24 cellular contexts compared by ENCODE assay signal in genomic region chr2:235018838-235019237, GRCh38.
DNase-seq lines count a peak whose midpoint lies in the region; ATAC-seq and TF ChIP-seq lines count a peak whose summit lies in the region.
"Had no signal": no experiment of that assay in that cellular context is flagged by ENCODE, and none has a peak within 500 bp of the region (broad histone marks: within the 10 kb centered on the region; RNA-seq: fewer than 3 reads in every experiment).

No MANE protein-coding gene starts in this region.

- H3K18ac ChIP-seq in IMR-90 (ENCODE audit: low read depth, low read length) (no peak overlapping the region), trophoblast cell (ENCODE audit: low read length) (peak overlapping the region; percentile 66)

- TF ChIP-seq CTCF in IMR-90 (conservative IDR thresholded peaks at IDR 0.05; ENCODE audit: low read depth, low read length): no peak
- TF ChIP-seq CTCF in endothelial cell (IDR thresholded peaks at IDR 0.05; ENCODE audit: unreplicated experiment): no peak

- peak overlapping the region; percentile 13; the same call in 1 of the 2 replicates for H4K91ac ChIP-seq in IMR-90 (ENCODE audit: insufficient read depth, low read depth, low read length)
- H4K91ac ChIP-seq in trophoblast cell (ENCODE audit: low read depth, low read length): no peak overlapping the region

- dilution Hi-C loops in IMR-90 (cut with HindIII; ENCODE audit: low sequenced_read_pairs, unreplicated experiment): no loop called here

- ATAC-seq in Right ventricle myocardium superior (ENCODE audit: poor library complexity) (no peak), left ventricle myocardium superior (no peak), IMR-90 (ENCODE audit: low read depth) (no peak), GM19395 (IDR thresholded peaks at IDR 0.05; ENCODE audit: unreplicated experiment) (no peak)
- ATAC-seq: K562, Right ventricle myocardium inferior had no signal

- H3K27me3 ChIP-seq in IMR-90 (ENCODE audit: control insufficient read depth, insufficient read depth, low read length): no peaks in the 10 kb centered on the region
- H3K27me3 ChIP-seq in trophoblast cell (ENCODE audit: insufficient read depth, low read length): no peaks in the 10 kb centered on the region
- H3K27me3 ChIP-seq: BLaER1, SJSA1 had no signal

- no peak for TF ChIP-seq RAD21 in IMR-90 (IDR thresholded peaks at IDR 0.05; ENCODE audit: low read length)

- H3K14ac ChIP-seq in IMR-90 (replicated peaks; ENCODE audit: low read depth, low read length) (0 out of 2 replicates have a peak overlapping the region, but pooled peaks have one; percentile 32), trophoblast cell (ENCODE audit: low read length) (no peak overlapping the region)

- H4K5ac ChIP-seq in IMR-90 (ENCODE audit: low read depth, low read length): peak overlapping the region; percentile 39; the same call in 1 of the 2 replicates

- peaks cover 24% of the 10 kb centered on the region for H3K4me1 ChIP-seq in IMR-90 (ENCODE audit: control insufficient read depth, insufficient read depth, low read length)
- H3K4me1 ChIP-seq in trophoblast cell (ENCODE audit: control insufficient read depth in 1 of 2, insufficient read depth in 2 of 2, low read length in 2 of 2): no peaks in the 10 kb centered on the region

- DNase-seq in Right ventricle myocardium superior: peak; percentile 20
- DNase-seq in left ventricle myocardium superior: no peak
- DNase-seq in IMR-90: no peak
- DNase-seq in endothelial cell (ENCODE audit: low spot score): no peak
- DNase-seq in trophoblast cell: no peak
- DNase-seq in glomerular visceral epithelial cell (ENCODE audit: extremely low spot score): no peak
- no peak for DNase-seq in HK-2 (ENCODE audit: unreplicated experiment)
- DNase-seq: 8988T; CD4-positive, CD25-positive, alpha-beta regulatory T cell; DMS153; DND-41; GM23248; HCEC 1CT; Kasumi-1; NCI-H1105 treated with DMSO at 0.1 percent for 48 hours; NCI-H2029; NCI-H446; NCI-H524 treated with DMSO at 0.1 percent for 48 hours; NCI-H774 had no signal

- H2BK120ac ChIP-seq in IMR-90 (ENCODE audit: low read depth, low read length) (no peak overlapping the region), trophoblast cell (ENCODE audit: insufficient read depth, low read length, poor library complexity) (no peak overlapping the region)

- intact Hi-C loops in Right ventricle myocardium superior (cut with DNase I) (no loop called here), left ventricle myocardium superior (cut with micrococcal nuclease) (no loop called here), IMR-90 (cut with micrococcal nuclease) (no loop called here)

- H3K4me3 Mint-ChIP-seq in endothelial cell (ENCODE audit: unreplicated experiment): no peak overlapping the region
- H3K4me3 Mint-ChIP-seq: CD4-positive, CD25-positive, alpha-beta regulatory T cell had no signal

- no TSS peak for BruUV-seq in IMR-90 (replicated peaks; lab: Mats Ljungman, UMichigan)

- no peak overlapping the region for H2AK9ac ChIP-seq in IMR-90 (replicated peaks; ENCODE audit: low read depth, low read length, poor library complexity)

- H3K79me2 ChIP-seq in trophoblast cell (ENCODE audit: control insufficient read depth, insufficient read depth, low read length, poor library complexity): peaks cover 6% of the 10 kb centered on the region

- in situ Hi-C loops in IMR-90 (cut with MboI; ENCODE audit: low sequenced_read_pairs): no loop called here

- H3K36me3 ChIP-seq in IMR-90 (ENCODE audit: control insufficient read depth, insufficient read depth, low read length) (peaks cover 20% of the 10 kb centered on the region), trophoblast cell (ENCODE audit: control insufficient read depth in 1 of 2, insufficient read depth in 2 of 2, low read length in 2 of 2) (peaks cover 2 to 5% of the 10 kb centered on the region in 2 experiments)
- H3K36me3 ChIP-seq: BLaER1 had no signal

- H3K9me3 ChIP-seq in IMR-90 (ENCODE audit: control insufficient read depth, insufficient read depth, low read length) (peaks cover 4% of the 10 kb centered on the region; the same call in 1 of the 2 replicates), trophoblast cell (ENCODE audit: insufficient read depth, low read depth, low read length) (peaks cover 4% of the 10 kb centered on the region)

- H3K79me1 ChIP-seq in IMR-90 (ENCODE audit: low read depth in 1 of 2, low read length in 2 of 2) (peaks cover 24 to 75% of the 10 kb centered on the region in 2 experiments), trophoblast cell (ENCODE audit: low read length) (no peaks in the 10 kb centered on the region)

- H3K27me3 Mint-ChIP-seq in endothelial cell (ENCODE audit: unreplicated experiment): peaks cover 6% of the 10 kb centered on the region
- H3K27me3 Mint-ChIP-seq: CD4-positive, CD25-positive, alpha-beta regulatory T cell had no signal

- no peak overlapping the region for H4K12ac ChIP-seq in trophoblast cell (ENCODE audit: low read depth, low read length)

- H2BK5ac ChIP-seq in IMR-90 (ENCODE audit: low read depth, low read length, poor library complexity, severe bottlenecking) (peak overlapping the region; percentile 43), trophoblast cell (ENCODE audit: low read depth, low read length, poor library complexity) (no peak overlapping the region)

- peak overlapping the region; percentile 14 for H3K27ac Mint-ChIP-seq in endothelial cell (ENCODE audit: unreplicated experiment)
- H3K27ac Mint-ChIP-seq: CD4-positive, CD25-positive, alpha-beta regulatory T cell had no signal

- H2AFZ ChIP-seq in IMR-90 (replicated peaks; ENCODE audit: low read length, poor library complexity): no peak overlapping the region
- no peak overlapping the region for H2AFZ ChIP-seq in trophoblast cell (ENCODE audit: insufficient read depth, low read length, poor library complexity)
- H2AFZ ChIP-seq: GM23248 had no signal

- no peak overlapping the region for H2BK15ac ChIP-seq in IMR-90 (ENCODE audit: low read depth, low read length)

- POLR2A ChIA-PET in IMR-90 (lab: Charles Lee; ENCODE audit: unreplicated experiment): no interaction called here

- H3K4me1 Mint-ChIP-seq in endothelial cell (ENCODE audit: unreplicated experiment): no peaks in the 10 kb centered on the region
- H3K4me1 Mint-ChIP-seq: CD4-positive, CD25-positive, alpha-beta regulatory T cell had no signal

- H2BK12ac ChIP-seq in trophoblast cell (ENCODE audit: low read length): no peak overlapping the region

- H3K4me2 ChIP-seq in IMR-90 (ENCODE audit: low read depth, low read length): no peak overlapping the region
- H3K4me2 ChIP-seq in trophoblast cell (ENCODE audit: low read length): no peak overlapping the region
- H3K4me2 ChIP-seq: BLaER1 had no signal

- H3K4ac ChIP-seq in IMR-90 (ENCODE audit: low read depth, low read length): peak overlapping the region; percentile 16; the same call in 1 of the 2 replicates
- H3K4ac ChIP-seq in trophoblast cell (ENCODE audit: low read depth, low read length): no peak overlapping the region

- no peaks in the 10 kb centered on the region for H3K9me3 Mint-ChIP-seq in endothelial cell (ENCODE audit: unreplicated experiment)

- H2AK5ac ChIP-seq in IMR-90 (ENCODE audit: low read depth, low read length): peak overlapping the region; percentile 57; the same call in 1 of the 2 replicates
- H2AK5ac ChIP-seq in trophoblast cell (ENCODE audit: low read length): no peak overlapping the region

- H4K20me1 ChIP-seq in IMR-90 (ENCODE audit: insufficient read depth, low read length): peaks cover 81% of the 10 kb centered on the region
- H4K20me1 ChIP-seq: BLaER1 had no signal

- 95% methylated on average over 5 of the region's 6 CpGs; no CpG with 5 or more reads in 1 of the 2 experiments for WGBS in IMR-90 (ENCODE audit: extremely low coverage in 2 of 2, insufficient read length in 1 of 2), 2 experiments
- no CpG with 5 or more reads among the region's 6 CpGs for WGBS in trophoblast cell (ENCODE audit: extremely low coverage, insufficient coverage, insufficient read length)

- peak overlapping the region in 1 of 2 experiments; percentile 22; a peak in 1 of 4 replicates for H4K8ac ChIP-seq in IMR-90 (ENCODE audit: low read depth in 2 of 2, low read length in 2 of 2)
- H4K8ac ChIP-seq in trophoblast cell (ENCODE audit: low read depth, low read length): no peak overlapping the region

- H3K9me1 ChIP-seq in IMR-90 (ENCODE audit: insufficient read depth, low read length): peaks cover 36% of the 10 kb centered on the region

- no peak overlapping the region for H3K27ac ChIP-seq in IMR-90 (ENCODE audit: insufficient read depth, low read length)
- H3K27ac ChIP-seq in trophoblast cell (ENCODE audit: low read depth, low read length): no peak overlapping the region
- H3K27ac ChIP-seq: BLaER1, GM23248, SJSA1 had no signal

- H3K4me3 ChIP-seq in IMR-90 (ENCODE audit: insufficient read depth, low read depth, low read length) (no peak overlapping the region), trophoblast cell (ENCODE audit: low read depth, low read length) (no peak overlapping the region)
- H3K4me3 ChIP-seq: BLaER1, GM23248, K562, SJSA1 had no signal

- CTCF ChIA-PET in IMR-90 (lab: Yijun Ruan, JAX): no interaction called here

- no peak for TF ChIP-seq POLR2A in IMR-90 (IDR thresholded peaks at IDR 0.05; ENCODE audit: low read depth, low read length)

- H3K36me3 Mint-ChIP-seq in endothelial cell (ENCODE audit: low read depth, unreplicated experiment): peaks cover 6% of the 10 kb centered on the region
- H3K36me3 Mint-ChIP-seq: CD4-positive, CD25-positive, alpha-beta regulatory T cell had no signal

- H3K23ac ChIP-seq in IMR-90 (ENCODE audit: low read depth, low read length): peak overlapping the region; percentile 65; the same call in 1 of the 2 replicates
- no peak overlapping the region for H3K23ac ChIP-seq in trophoblast cell (ENCODE audit: low read length)

- no peak overlapping the region for H3K56ac ChIP-seq in IMR-90 (ENCODE audit: extremely low read depth, insufficient read depth, low read length)

- H2BK20ac ChIP-seq in IMR-90 (ENCODE audit: low read depth, low read length): no peak overlapping the region

- no peak overlapping the region for H3K9ac ChIP-seq in IMR-90 (ENCODE audit: low read depth, low read length)
- H3K9ac ChIP-seq in trophoblast cell (ENCODE audit: low read length): no peak overlapping the region
- H3K9ac ChIP-seq: BLaER1, GM23248 had no signal

TF ChIP-seq in IMR-90, 13 proteins besides CTCF, POLR2A, EP300 and RAD21:
- no peak for TF ChIP-seq NFE2L2 (IDR thresholded peaks at IDR 0.05; ENCODE audit: low read depth, low read length)
- no peak for TF ChIP-seq MAFK (IDR thresholded peaks at IDR 0.05; ENCODE audit: low read depth, low read length)
- no peak for TF ChIP-seq MXI1 (IDR thresholded peaks at IDR 0.05; ENCODE audit: borderline replicate concordance, low read depth, low read length)
- no peak for TF ChIP-seq MAZ (IDR thresholded peaks at IDR 0.05; ENCODE audit: borderline replicate concordance, low read depth, low read length)
- no peak for TF ChIP-seq USF2 (IDR thresholded peaks at IDR 0.05; ENCODE audit: low read depth, low read length)
